21 cellular contexts compared by ENCODE assay signal in the genomic region with DNA sequence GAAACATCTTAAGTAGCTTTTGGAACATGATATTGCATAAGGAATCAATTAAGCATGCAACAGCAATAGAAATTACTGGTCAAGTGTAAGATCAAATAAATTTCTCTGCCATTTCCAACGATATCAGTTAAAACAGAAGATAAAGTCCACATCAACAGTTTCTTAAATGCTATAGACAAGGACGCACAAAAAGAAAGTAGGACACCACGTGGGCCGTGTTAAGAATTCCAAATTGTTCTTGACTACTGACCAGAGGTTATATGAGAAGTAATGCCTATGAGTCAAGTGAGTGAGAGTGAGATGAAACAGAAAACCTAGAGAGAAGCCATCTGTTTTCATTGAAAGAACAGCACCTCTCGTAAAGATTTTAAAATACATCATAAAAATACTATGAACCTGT.
A peak's percentile ranks its signal among the peaks of the same experiment; 100 is the strongest.
DNase-seq lines count a peak whose midpoint lies in the region; TF ChIP-seq lines count a peak whose summit lies in the region.
"Had no signal": no experiment of that assay in that cellular context is flagged by ENCODE, and none has a peak within 500 bp of the region (broad histone marks: within the 10 kb centered on the region; RNA-seq: fewer than 3 reads in every experiment).

No MANE protein-coding gene starts in this region.

- peak overlapping the region; percentile 29 for H3K4me3 ChIP-seq in left ventricle myocardium inferior
- H3K4me3 ChIP-seq in skeletal muscle satellite cell (ENCODE audit: low read length): peak overlapping the region; percentile 55
- no peak overlapping the region for H3K4me3 ChIP-seq in neural progenitor cell
- H3K4me3 ChIP-seq: HAP-1, lung, spleen had no signal

- no peak overlapping the region for H3K27ac Mint-ChIP-seq in neural progenitor cell
- H3K27ac Mint-ChIP-seq: activated CD8-positive, alpha-beta T cell treated with anti-CD3 and anti-CD28 coated beads for 36 hours; activated T-helper 17 cell treated with anti-CD3 and anti-CD28 coated beads, Interleukin-2, amount 50 U/mL, for 72 hours; CD14-positive monocyte; stimulated activated naive CD8-positive, alpha-beta T cell treated with anti-CD3 and anti-CD28 coated beads, Interleukin-15, Interleukin-2, amounts not matched to agents 100 ng/mL and 50 ng/mL, for 24 hours had no signal

- H3K27me3 ChIP-seq in left ventricle myocardium inferior (ENCODE audit: low read depth) (no peaks in the 10 kb centered on the region), skeletal muscle satellite cell (ENCODE audit: control insufficient read depth, insufficient read depth, low read length) (no peaks in the 10 kb centered on the region), neural progenitor cell (no peaks in the 10 kb centered on the region)
- H3K27me3 ChIP-seq: esophagus muscularis mucosa, spleen had no signal

- H3K79me2 ChIP-seq in neural progenitor cell (ENCODE audit: low read depth): no peaks in the 10 kb centered on the region

- H3K9me3 Mint-ChIP-seq in neural progenitor cell: no peaks in the 10 kb centered on the region
- H3K9me3 Mint-ChIP-seq: activated CD8-positive, alpha-beta T cell treated with anti-CD3 and anti-CD28 coated beads for 36 hours; activated T-helper 17 cell treated with anti-CD3 and anti-CD28 coated beads, Interleukin-2, amount 50 U/mL, for 72 hours; neural crest cell; stimulated activated naive CD8-positive, alpha-beta T cell treated with anti-CD3 and anti-CD28 coated beads, Interleukin-15, Interleukin-2, amounts not matched to agents 100 ng/mL and 50 ng/mL, for 24 hours had no signal

- intact Hi-C loops in left ventricle myocardium inferior (cut with micrococcal nuclease): no loop called here

- peaks cover 27% of the 10 kb centered on the region for H3K4me1 Mint-ChIP-seq in neural progenitor cell
- H3K4me1 Mint-ChIP-seq: activated T-helper 17 cell treated with anti-CD3 and anti-CD28 coated beads, Interleukin-2, amount 50 U/mL, for 72 hours; CD14-positive monocyte had no signal

- H3K27me3 Mint-ChIP-seq in neural progenitor cell (ENCODE audit: insufficient read depth, low read depth): no peaks in the 10 kb centered on the region
- H3K27me3 Mint-ChIP-seq: activated CD8-positive, alpha-beta T cell treated with anti-CD3 and anti-CD28 coated beads for 36 hours; activated T-helper 17 cell treated with anti-CD3 and anti-CD28 coated beads, Interleukin-2, amount 50 U/mL, for 72 hours; stimulated activated naive CD8-positive, alpha-beta T cell treated with anti-CD3 and anti-CD28 coated beads, Interleukin-15, Interleukin-2, amounts not matched to agents 100 ng/mL and 50 ng/mL, for 24 hours had no signal

- H4K20me1 ChIP-seq in neural progenitor cell (ENCODE audit: low read depth): no peaks in the 10 kb centered on the region

- H3K9me3 ChIP-seq in left ventricle myocardium inferior (replicated peaks): no peaks in the 10 kb centered on the region
- H3K9me3 ChIP-seq in skeletal muscle satellite cell (replicated peaks; ENCODE audit: low read length): no peaks in the 10 kb centered on the region
- no peaks in the 10 kb centered on the region for H3K9me3 ChIP-seq in neural progenitor cell (ENCODE audit: low read depth)
- H3K9me3 ChIP-seq: esophagus muscularis mucosa, HAP-1, spleen had no signal

- peaks cover 45% of the 10 kb centered on the region for H3K4me1 ChIP-seq in left ventricle myocardium inferior
- no peaks in the 10 kb centered on the region for H3K4me1 ChIP-seq in skeletal muscle satellite cell (ENCODE audit: control insufficient read depth, insufficient read depth, low read length)
- H3K4me1 ChIP-seq in neural progenitor cell: peaks cover 3% of the 10 kb centered on the region
- H3K4me1 ChIP-seq: esophagus muscularis mucosa, spleen had no signal

- no peak overlapping the region for H3K27ac ChIP-seq in left ventricle myocardium inferior (replicated peaks)
- no peak overlapping the region for H3K27ac ChIP-seq in neural progenitor cell
- H3K27ac ChIP-seq: esophagus muscularis mucosa, spleen had no signal

- H3K36me3 ChIP-seq in left ventricle myocardium inferior: no peaks in the 10 kb centered on the region
- H3K36me3 ChIP-seq in skeletal muscle satellite cell (ENCODE audit: insufficient read depth, low read length): no peaks in the 10 kb centered on the region
- no peaks in the 10 kb centered on the region for H3K36me3 ChIP-seq in neural progenitor cell
- H3K36me3 ChIP-seq: esophagus muscularis mucosa, HAP-1, spleen had no signal

- H3K9ac ChIP-seq in skeletal muscle satellite cell (ENCODE audit: low read depth, low read length) (no peak overlapping the region), neural progenitor cell (no peak overlapping the region)

- TF ChIP-seq CTCF in left ventricle myocardium inferior (IDR thresholded peaks at IDR 0.05; ENCODE audit: borderline replicate concordance): no peak
- TF ChIP-seq CTCF in neural progenitor cell (IDR thresholded peaks at IDR 0.05): no peak

- no peaks in the 10 kb centered on the region for H3K36me3 Mint-ChIP-seq in neural progenitor cell
- H3K36me3 Mint-ChIP-seq: CD14-positive monocyte had no signal

- H2AFZ ChIP-seq in neural progenitor cell (replicated peaks): no peak overlapping the region

- DNase-seq in GM04504 (ENCODE audit: low read depth) (peak; percentile 9), amniotic stem cell (lab: John Stamatoyannopoulos, UW) (peak; percentile 12), left ventricle myocardium inferior (no peak), DMS114 treated with DMSO at 0.1 percent for 48 hours (lab: John Stamatoyannopoulos, UW; ENCODE audit: unreplicated experiment) (no peak), NCI-H1694 (lab: John Stamatoyannopoulos, UW) (no peak), neural progenitor cell (ENCODE audit: low spot score) (no peak), putamen (ENCODE audit: low spot score) (no peak)
- DNase-seq: activated CD8-positive, alpha-beta T cell treated with anti-CD3 and anti-CD28 coated beads for 36 hours; aorta; DND-41; NCI-H1417; OCI-M1; spleen had no signal

- H3K4me3 Mint-ChIP-seq in neural progenitor cell: no peak overlapping the region
- H3K4me3 Mint-ChIP-seq: activated CD8-positive, alpha-beta T cell treated with anti-CD3 and anti-CD28 coated beads for 36 hours; activated T-helper 17 cell treated with anti-CD3 and anti-CD28 coated beads, Interleukin-2, amount 50 U/mL, for 72 hours; CD14-positive monocyte; neural crest cell; stimulated activated naive CD8-positive, alpha-beta T cell treated with anti-CD3 and anti-CD28 coated beads, Interleukin-15, Interleukin-2, amounts not matched to agents 100 ng/mL and 50 ng/mL, for 24 hours had no signal

- peaks cover 4% of the 10 kb centered on the region for H3F3A ChIP-seq in neural progenitor cell (ENCODE audit: low read depth)

- H3K4me2 ChIP-seq in skeletal muscle satellite cell (ENCODE audit: low read length): peak overlapping the region; percentile 75
- no peak overlapping the region for H3K4me2 ChIP-seq in neural progenitor cell

Comparison
In these comparisons a context has a peak if more than half of its experiments do, and no peak if none do; other contexts are left out.
1. DNase-seq: peak in GM04504 (single experiment) and amniotic stem cell (single experiment); none in left ventricle myocardium inferior (single experiment), DMS114 treated with DMSO at 0.1 percent for 48 hours (single experiment), NCI-H1694 (single experiment), neural progenitor cell (single experiment) and putamen (single experiment).